Comparison of ENCODE assay signal across 8 cellular contexts in the genomic region with DNA sequence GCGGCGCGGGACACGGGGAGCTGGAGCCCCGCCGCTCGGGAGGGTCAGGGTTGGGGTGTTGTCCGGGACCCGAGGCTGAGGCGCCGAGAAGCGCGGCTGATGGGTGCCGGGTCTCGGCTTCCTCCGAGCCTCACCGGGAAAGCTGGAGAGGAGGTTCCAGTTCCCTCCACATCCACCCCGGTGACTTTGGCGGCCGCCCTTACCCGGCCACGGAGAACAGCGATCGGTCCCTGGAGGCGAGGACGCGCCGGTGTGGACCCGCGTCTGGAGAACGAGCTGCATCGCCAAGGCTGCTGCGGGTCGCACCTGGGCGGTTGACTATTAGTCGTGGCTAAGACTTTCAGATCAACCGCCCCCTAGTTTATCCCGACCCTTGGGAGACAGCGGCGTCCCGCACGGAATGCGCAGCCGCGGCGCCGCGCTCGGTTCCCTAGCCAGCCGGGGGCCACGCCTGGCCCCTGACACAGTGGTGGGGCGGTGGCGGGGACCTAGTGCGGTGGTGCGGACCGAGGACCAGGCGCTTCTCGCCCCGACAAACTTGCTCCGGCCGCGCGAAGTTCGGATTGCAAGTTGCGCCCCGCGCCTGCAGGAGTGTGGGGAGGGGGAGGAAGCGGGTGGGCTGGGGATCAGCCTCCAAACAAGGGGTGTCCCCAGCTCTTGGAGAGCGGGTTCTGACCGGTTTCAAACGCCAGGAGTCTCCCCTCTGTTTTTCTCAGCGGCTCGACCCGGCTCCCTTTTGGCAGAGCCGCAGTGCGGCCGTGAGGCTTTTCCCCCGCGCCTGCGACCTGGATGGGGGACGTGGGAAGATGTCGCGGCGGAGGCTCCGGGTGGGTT. TPM values are rescaled to one million over a fixed set of nuclear protein-coding genes. Genes with fewer than 3 reads are reported as not detected.
DNase-seq lines count a peak whose midpoint lies in the region; ATAC-seq and TF ChIP-seq lines count a peak whose summit lies in the region.

No MANE protein-coding gene starts in this region.

- intact Hi-C loops in tibial artery (cut with DNase I; ENCODE audit: low total_unique reads), result no loop called here

- no peak overlapping the region for H3K27ac ChIP-seq in CD4-positive, CD25-positive, alpha-beta regulatory T cell (ENCODE audit: insufficient read depth, low read length, poor library complexity, severe bottlenecking)
- no peak overlapping the region for H3K27ac ChIP-seq in mesodermal cell (ENCODE audit: low read depth, low read length, severe bottlenecking)
- no peak overlapping the region for H3K27ac ChIP-seq in tibial artery

- H3K9me3 Mint-ChIP-seq in CD4-positive, CD25-positive, alpha-beta regulatory T cell, result peaks cover 0 to 4% (median 0%) of the 10 kb centered on the region in 7 donors
- no peaks in the 10 kb centered on the region for H3K9me3 Mint-ChIP-seq in T-cell

- 0 to 1% methylated on average over 57 to 65 of the region's 85 CpGs for WGBS in mesodermal cell (ENCODE audit: insufficient coverage in 2 of 2), 2 experiments

- H3K27me3 Mint-ChIP-seq in CD4-positive, CD25-positive, alpha-beta regulatory T cell, result peaks cover 65% of the 10 kb centered on the region
- H3K27me3 Mint-ChIP-seq in T-cell, result peaks cover 53 to 64% of the 10 kb centered on the region in 2 donors

- no peaks in the 10 kb centered on the region for H3K36me3 Mint-ChIP-seq in CD4-positive, CD25-positive, alpha-beta regulatory T cell
- H3K36me3 Mint-ChIP-seq in T-cell, result no peaks in the 10 kb centered on the region

- no peaks in the 10 kb centered on the region for H3K9me3 ChIP-seq in CD4-positive, CD25-positive, alpha-beta regulatory T cell (ENCODE audit: control insufficient read depth in 2 of 2, low read length in 2 of 2)
- H3K9me3 ChIP-seq in endocrine pancreas (ENCODE audit: control insufficient read depth, low read length) (no peaks in the 10 kb centered on the region), mesodermal cell (ENCODE audit: control insufficient read depth, low read length) (no peaks in the 10 kb centered on the region), tibial artery (no peaks in the 10 kb centered on the region)

- CTCF ChIA-PET in T-cell (lab: Charles Lee), result no interaction called here

- DNase-seq in CD4-positive, CD25-positive, alpha-beta regulatory T cell, result peak in 1 of 3 donors; percentile 31
- DNase-seq in T-cell, result peak in 5 of 34 experiments; percentile 1 to 19 (median 6)
- no peak for DNase-seq in tibial artery
- DNase-seq in NK-92 (lab: John Stamatoyannopoulos, UW; ENCODE audit: unreplicated experiment), result no peak

- H3K36me3 ChIP-seq in CD4-positive, CD25-positive, alpha-beta regulatory T cell (ENCODE audit: control insufficient read depth, insufficient read depth, low read length), result no peaks in the 10 kb centered on the region
- H3K36me3 ChIP-seq in endocrine pancreas (ENCODE audit: control insufficient read depth, insufficient read depth, low read length) (no peaks in the 10 kb centered on the region), mesodermal cell (ENCODE audit: control insufficient read depth, insufficient read depth, low read length) (no peaks in the 10 kb centered on the region), tibial artery (no peaks in the 10 kb centered on the region)

- H3K27me3 ChIP-seq in CD4-positive, CD25-positive, alpha-beta regulatory T cell (ENCODE audit: control insufficient read depth, insufficient read depth, low read length), result peaks cover 38% of the 10 kb centered on the region
- H3K27me3 ChIP-seq in endocrine pancreas (ENCODE audit: control insufficient read depth, insufficient read depth, low read length) (no peaks in the 10 kb centered on the region), tibial artery (peaks cover 0 to 41% of the 10 kb centered on the region in 2 donors)

- peak overlapping the region in 3 of 4 donors; percentile 49 to 64 (median 58) for H3K4me3 Mint-ChIP-seq in CD4-positive, CD25-positive, alpha-beta regulatory T cell
- H3K4me3 Mint-ChIP-seq in T-cell, result peak overlapping the region; percentile 52 to 78 (median 55)

- H3K4me1 Mint-ChIP-seq in CD4-positive, CD25-positive, alpha-beta regulatory T cell, result peaks cover 3 to 24% (median 14%) of the 10 kb centered on the region in 4 donors
- H3K4me1 Mint-ChIP-seq in T-cell, result peaks cover 22 to 27% (median 25%) of the 10 kb centered on the region in 3 donors

- H3K9ac ChIP-seq in endocrine pancreas (ENCODE audit: control insufficient read depth, insufficient read depth, low read length), result peak overlapping the region; percentile 78

- H3K4me1 ChIP-seq in CD4-positive, CD25-positive, alpha-beta regulatory T cell (ENCODE audit: control insufficient read depth, insufficient read depth, low read length, poor library complexity, severe bottlenecking), result peaks cover 32% of the 10 kb centered on the region
- H3K4me1 ChIP-seq in endocrine pancreas (ENCODE audit: control insufficient read depth, insufficient read depth, low read length) (no peaks in the 10 kb centered on the region), mesodermal cell (ENCODE audit: control insufficient read depth, insufficient read depth, low read length, poor library complexity, severe bottlenecking) (peaks cover 4% of the 10 kb centered on the region), tibial artery (peaks cover 0 to 33% (median 23%) of the 10 kb centered on the region in 4 donors)

- H3K27ac Mint-ChIP-seq in CD4-positive, CD25-positive, alpha-beta regulatory T cell, result no peak overlapping the region
- H3K27ac Mint-ChIP-seq in T-cell, result no peak overlapping the region

- POLR2A ChIA-PET in T-cell (lab: Charles Lee), result no interaction called here

- ATAC-seq in CD4-positive, CD25-positive, alpha-beta regulatory T cell (ENCODE audit: low read depth in 2 of 2), result peak in 1 of 2 donors; percentile 20
- ATAC-seq in GM21390 (IDR thresholded peaks at IDR 0.05; ENCODE audit: unreplicated experiment) (peak; percentile 39), T-cell (replicated peaks in 1 of 4) (peak; percentile 10 to 24 (median 16)), HG02870 (IDR thresholded peaks at IDR 0.05; ENCODE audit: unreplicated experiment) (no peak)

- TF ChIP-seq CTCF in tibial artery (IDR thresholded peaks at IDR 0.05), result no peak

- H3K4me3 ChIP-seq in CD4-positive, CD25-positive, alpha-beta regulatory T cell (ENCODE audit: low read depth, low read length), result no peak overlapping the region
- no peak overlapping the region for H3K4me3 ChIP-seq in endocrine pancreas (ENCODE audit: control insufficient read depth, insufficient read depth, low read length)
- peak overlapping the region; percentile 49 for H3K4me3 ChIP-seq in mesodermal cell (ENCODE audit: extremely low read depth, insufficient read depth, low read length, poor library complexity, severe bottlenecking)
- peak overlapping the region; percentile 54 to 70 for H3K4me3 ChIP-seq in tibial artery

RNA-seq across cellular contexts. Expression of gene FHDC1, which starts 0.5 kb away (rescaled TPM):
- total RNA-seq in CD4-positive, CD25-positive, alpha-beta regulatory T cell, result 0.20 TPM
- polyA plus RNA-seq in CD4-positive, CD25-positive, alpha-beta regulatory T cell, result not detected
- under 1 TPM in 4 of 5 donors, not detected in 1; 0.08 to 0.28 (median 0.17) TPM for total RNA-seq in T-cell
- 1.00 TPM for polyA plus RNA-seq in mesodermal cell (2013, experiment 1 of 2)
- 0.71 TPM for polyA plus RNA-seq in mesodermal cell (2013, experiment 2 of 2)

Comparison
In these comparisons a context has a peak if more than half of its experiments do, and no peak if none do; other contexts are left out.
1. H3K4me3 ChIP-seq: peak in mesodermal cell (single experiment) and tibial artery (2 of 2); none in CD4-positive, CD25-positive, alpha-beta regulatory T cell (single experiment) and endocrine pancreas (single experiment).